ENCODE assay signal across 8 cellular contexts in genomic region chr5:92518318-92518913, GRCh38.
A peak's percentile ranks its signal among the peaks of the same experiment; 100 is the strongest.
DNase-seq lines count a peak whose midpoint lies in the region; ATAC-seq and TF ChIP-seq lines count a peak whose summit lies in the region.

No MANE protein-coding gene starts in this region.

- ATAC-seq in GM19397 (IDR thresholded peaks at IDR 0.05; ENCODE audit: unreplicated experiment): peak; percentile 98
- ATAC-seq in HG03175 (IDR thresholded peaks at IDR 0.05; ENCODE audit: unreplicated experiment): peak; percentile 99
- peak; percentile 85 for ATAC-seq in PC-3

- H3K27ac ChIP-seq in PC-3 (ENCODE audit: low read length): no peak overlapping the region

- CTCF ChIA-PET in PC-3 (lab: Charles Lee): interaction anchor here (0.6 kb wide), 1 partner anchor 125 kb away, joined by 5 read pairs; no protein-coding TSS in a partner anchor

- no peak overlapping the region for H3K4me3 ChIP-seq in PC-3 (ENCODE audit: low read length)
- no peak overlapping the region for H3K4me3 ChIP-seq in fibroblast of pulmonary artery (replicated peaks; ENCODE audit: low read depth, low read length)
- no peak overlapping the region for H3K4me3 ChIP-seq in skeletal muscle satellite cell (ENCODE audit: low read length)
- H3K4me3 ChIP-seq in lower leg skin (ENCODE audit: low read depth, poor library complexity, severe bottlenecking): no peak overlapping the region

- POLR2A ChIA-PET in PC-3 (lab: Charles Lee; ENCODE audit: unreplicated experiment): no interaction called here

- H3K4me2 ChIP-seq in PC-3 (ENCODE audit: low read length) (no peak overlapping the region), skeletal muscle satellite cell (ENCODE audit: low read length) (peak overlapping the region; percentile 2)

- no peaks in the 10 kb centered on the region for H3K36me3 ChIP-seq in PC-3 (ENCODE audit: low read depth, low read length)
- H3K36me3 ChIP-seq in skeletal muscle satellite cell (ENCODE audit: insufficient read depth, low read length): no peaks in the 10 kb centered on the region

- no peaks in the 10 kb centered on the region for H3K79me2 ChIP-seq in PC-3 (ENCODE audit: low read length)

- in situ Hi-C loops in G401 (cut with HindIII; ENCODE audit: low sequenced_read_pairs): no loop called here

- TF ChIP-seq POLR2A in lower leg skin (IDR thresholded peaks at IDR 0.05): no peak

- peak; percentile 12 for DNase-seq in G401 (ENCODE audit: low spot score)
- peak; percentile 58 for DNase-seq in PC-3
- DNase-seq in fibroblast of pulmonary artery (ENCODE audit: low read depth): peak; percentile 67
- no peak for DNase-seq in lower leg skin (ENCODE audit: low spot score in 2 of 2)
- no peak for DNase-seq in DMS79 (lab: John Stamatoyannopoulos, UW)

- H2AFZ ChIP-seq in PC-3 (ENCODE audit: low read length): peak overlapping the region; percentile 77

- H4K20me1 ChIP-seq in PC-3 (ENCODE audit: low read length): no peaks in the 10 kb centered on the region

- no peak overlapping the region for H3K9ac ChIP-seq in PC-3 (ENCODE audit: low read length)
- no peak overlapping the region for H3K9ac ChIP-seq in skeletal muscle satellite cell (ENCODE audit: low read depth, low read length)

- H3K27me3 ChIP-seq in PC-3 (ENCODE audit: low read length) (no peaks in the 10 kb centered on the region), skeletal muscle satellite cell (ENCODE audit: control insufficient read depth, insufficient read depth, low read length) (no peaks in the 10 kb centered on the region)

- 42 to 43% methylated on average over 4 of the region's 4 CpGs for WGBS in lower leg skin, 2 donors

- H3F3A ChIP-seq in PC-3 (ENCODE audit: low read length, unreplicated experiment): no peaks in the 10 kb centered on the region

- intact Hi-C loops in PC-3 (cut with micrococcal nuclease) (loop anchor here (1.0 kb wide), 2 partner anchors 34 to 320 kb away; no protein-coding TSS in a partner anchor), lower leg skin (cut with DNase I; ENCODE audit: low total_unique reads) (no loop called here)

- BruUV-seq in PC-3 (replicated peaks; lab: Mats Ljungman, UMichigan): no TSS peak

- H3K4me1 ChIP-seq in PC-3 (ENCODE audit: insufficient read depth, low read length): no peaks in the 10 kb centered on the region; the same call in 1 of the 2 replicates
- H3K4me1 ChIP-seq in skeletal muscle satellite cell (ENCODE audit: control insufficient read depth, insufficient read depth, low read length): no peaks in the 10 kb centered on the region

- no peaks in the 10 kb centered on the region for H3K9me3 ChIP-seq in PC-3 (ENCODE audit: low read length)
- H3K9me3 ChIP-seq in skeletal muscle satellite cell (replicated peaks; ENCODE audit: low read length): no peaks in the 10 kb centered on the region

- TF ChIP-seq CTCF in PC-3 (conservative IDR thresholded peaks at IDR 0.05; ENCODE audit: low read depth, low read length): peak; percentile 73
- peak; percentile 82 for TF ChIP-seq CTCF in fibroblast of pulmonary artery (IDR thresholded peaks at IDR 0.05; ENCODE audit: low read length, missing control alignments)
- TF ChIP-seq CTCF in lower leg skin (IDR thresholded peaks at IDR 0.05): no peak

- no peaks in the 10 kb centered on the region for H3K9me2 ChIP-seq in PC-3 (replicated peaks; ENCODE audit: low read length)

Comparison
In these comparisons a context has a peak if more than half of its experiments do, and no peak if none do; other contexts are left out.
1. DNase-seq: peak in G401 (single experiment), PC-3 (single experiment) and fibroblast of pulmonary artery (single experiment); none in lower leg skin (0 of 2) and DMS79 (single experiment).
2. CTCF ChIP-seq: peak in PC-3 (single experiment) and fibroblast of pulmonary artery (single experiment); none in lower leg skin (0 of 3).
3. Peak in every context shown above with its lines, with median percentiles within 50 percentile points of each other: ATAC-seq.